In the genomic region with DNA sequence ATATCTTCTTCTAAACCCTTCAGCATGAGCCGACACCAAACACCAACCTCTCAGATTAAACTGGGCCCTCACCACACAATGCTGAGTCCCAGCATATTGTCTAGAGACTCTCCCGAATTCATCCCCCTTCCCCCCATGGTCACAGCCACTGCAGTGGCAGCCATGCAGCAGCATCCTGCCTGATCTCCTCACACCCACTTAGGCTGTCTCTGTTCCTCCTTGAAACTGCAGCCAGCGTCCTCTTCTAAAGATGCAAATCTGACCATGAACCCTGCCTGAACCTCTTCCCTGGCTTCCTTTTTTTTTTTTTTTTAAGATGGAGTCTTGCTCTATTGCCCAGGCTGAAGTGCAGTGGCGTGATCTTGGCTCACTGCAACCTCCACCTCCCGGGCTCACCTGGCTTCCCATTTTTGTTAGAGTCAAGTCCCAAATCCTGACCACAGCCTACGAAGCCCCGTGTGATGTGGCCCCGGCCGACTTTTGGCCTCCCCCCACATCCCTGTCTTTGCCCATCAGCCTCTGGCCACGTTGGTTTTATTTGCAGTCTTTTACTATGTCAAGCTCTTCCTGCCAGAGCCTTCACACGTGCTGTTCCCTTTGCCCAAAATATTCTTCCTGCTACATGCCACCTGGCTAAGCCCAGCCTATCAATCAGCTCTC, we compare ENCODE assay signal across 14 cellular contexts. TPM values are rescaled to one million over a fixed set of nuclear protein-coding genes. Genes with fewer than 3 reads are reported as not detected.
DNase-seq lines count a peak whose midpoint lies in the region; ATAC-seq and TF ChIP-seq lines count a peak whose summit lies in the region.
"Had no signal": no experiment of that assay in that cellular context is flagged by ENCODE, and none has a peak within 500 bp of the region (broad histone marks: within the 10 kb centered on the region; RNA-seq: fewer than 3 reads in every experiment).

No MANE protein-coding gene starts in this region.

- no peak for DNase-seq in T-helper 2 cell treated with Interferon-gamma antibody and Interleukin-4, amounts not matched to agents 5 μg/mL and 100 μg/mL, for 36 hours (ENCODE audit: low spot score)
- no peak for DNase-seq in T-helper 2 cell
- DNase-seq in type B pancreatic cell (ENCODE audit: extremely low spot score, unreplicated experiment): no peak
- DNase-seq in NCI-H345 treated with DMSO at 0.1 percent for 48 hours (lab: John Stamatoyannopoulos, UW; ENCODE audit: unreplicated experiment): no peak
- no peak for DNase-seq in activated CD4-positive, CD25-positive, alpha-beta regulatory T cell (lab: John Stamatoyannopoulos, UW)
- DNase-seq: 8988T; activated CD8-positive, alpha-beta T cell treated with anti-CD3 and anti-CD28 coated beads for 36 hours; amniotic stem cell; NCI-H1930; stimulated activated CD4-positive, alpha-beta T cell treated with anti-CD3 and anti-CD28 coated beads, Interleukin-2, amount 100 ng/mL, for 48 hours had no signal

- peaks cover 9% of the 10 kb centered on the region for H3K4me1 Mint-ChIP-seq in T-helper 2 cell treated with Interferon-gamma antibody and Interleukin-4, amounts not matched to agents 5 μg/mL and 100 μg/mL, for 36 hours (ENCODE audit: low read depth)
- peaks cover 10% of the 10 kb centered on the region for H3K4me1 Mint-ChIP-seq in type B pancreatic cell (ENCODE audit: unreplicated experiment)

- H3K27ac Mint-ChIP-seq in T-helper 2 cell treated with Interferon-gamma antibody and Interleukin-4, amounts not matched to agents 5 μg/mL and 100 μg/mL, for 36 hours: peak overlapping the region; percentile 57
- peak overlapping the region; percentile 14 for H3K27ac Mint-ChIP-seq in type B pancreatic cell
- H3K27ac Mint-ChIP-seq: activated CD8-positive, alpha-beta T cell treated with anti-CD3 and anti-CD28 coated beads for 36 hours had no signal

- H3K36me3 Mint-ChIP-seq in T-helper 2 cell treated with Interferon-gamma antibody and Interleukin-4, amounts not matched to agents 5 μg/mL and 100 μg/mL, for 36 hours (ENCODE audit: low read depth): no peaks in the 10 kb centered on the region
- no peaks in the 10 kb centered on the region for H3K36me3 Mint-ChIP-seq in type B pancreatic cell

- ATAC-seq in GM21825 (IDR thresholded peaks at IDR 0.05; ENCODE audit: unreplicated experiment) (peak; percentile 78), HG03432 (IDR thresholded peaks at IDR 0.05; ENCODE audit: unreplicated experiment) (peak; percentile 73), SK-N-SH treated with all-trans-retinoic acid at 6 μM for 48 hours (no peak)
- ATAC-seq: activated CD8-positive, alpha-beta T cell treated with anti-CD3 and anti-CD28 coated beads for 36 hours; Right ventricle myocardium inferior had no signal

- no peaks in the 10 kb centered on the region for H3K9me3 Mint-ChIP-seq in T-helper 2 cell treated with Interferon-gamma antibody and Interleukin-4, amounts not matched to agents 5 μg/mL and 100 μg/mL, for 36 hours
- H3K9me3 Mint-ChIP-seq in type B pancreatic cell: no peaks in the 10 kb centered on the region
- H3K9me3 Mint-ChIP-seq: activated CD8-positive, alpha-beta T cell treated with anti-CD3 and anti-CD28 coated beads for 36 hours had no signal

- no peak overlapping the region for H3K4me3 Mint-ChIP-seq in T-helper 2 cell treated with Interferon-gamma antibody and Interleukin-4, amounts not matched to agents 5 μg/mL and 100 μg/mL, for 36 hours
- H3K4me3 Mint-ChIP-seq in type B pancreatic cell: no peak overlapping the region
- H3K4me3 Mint-ChIP-seq: activated CD8-positive, alpha-beta T cell treated with anti-CD3 and anti-CD28 coated beads for 36 hours had no signal

- H3K27me3 Mint-ChIP-seq in T-helper 2 cell treated with Interferon-gamma antibody and Interleukin-4, amounts not matched to agents 5 μg/mL and 100 μg/mL, for 36 hours (ENCODE audit: low read depth): peaks cover 37% of the 10 kb centered on the region
- peaks cover 60% of the 10 kb centered on the region for H3K27me3 Mint-ChIP-seq in type B pancreatic cell

- no peak for TF ChIP-seq CTCF in type B pancreatic cell (conservative IDR thresholded peaks at IDR 0.05)

TF ChIP-seq in SK-N-SH treated with all-trans-retinoic acid at 6 μM for 48 hours, 23 proteins besides CTCF, POLR2A, EP300 and RAD21:
- no peak for TF ChIP-seq ZFP30 (CRISPR knock-in tag; IDR thresholded peaks at IDR 0.05)
- TF ChIP-seq ZC3H10 (CRISPR knock-in tag; IDR thresholded peaks at IDR 0.05): no peak
- TF ChIP-seq, protein P1, sequence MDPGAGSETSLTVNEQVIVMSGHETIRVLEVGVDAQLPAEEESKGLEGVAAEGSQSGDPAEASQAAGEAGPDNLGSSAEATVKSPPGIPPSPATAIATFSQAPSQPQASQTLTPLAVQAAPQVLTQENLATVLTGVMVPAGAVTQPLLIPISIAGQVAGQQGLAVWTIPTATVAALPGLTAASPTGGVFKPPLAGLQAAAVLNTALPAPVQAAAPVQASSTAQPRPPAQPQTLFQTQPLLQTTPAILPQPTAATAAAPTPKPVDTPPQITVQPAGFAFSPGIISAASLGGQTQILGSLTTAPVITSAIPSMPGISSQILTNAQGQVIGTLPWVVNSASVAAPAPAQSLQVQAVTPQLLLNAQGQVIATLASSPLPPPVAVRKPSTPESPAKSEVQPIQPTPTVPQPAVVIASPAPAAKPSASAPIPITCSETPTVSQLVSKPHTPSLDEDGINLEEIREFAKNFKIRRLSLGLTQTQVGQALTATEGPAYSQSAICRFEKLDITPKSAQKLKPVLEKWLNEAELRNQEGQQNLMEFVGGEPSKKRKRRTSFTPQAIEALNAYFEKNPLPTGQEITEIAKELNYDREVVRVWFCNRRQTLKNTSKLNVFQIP (CRISPR knock-in tag; IDR thresholded peaks at IDR 0.05; ENCODE audit: borderline replicate concordance, low read depth): no peak
- no peak for TF ChIP-seq ZFP3 (CRISPR knock-in tag; IDR thresholded peaks at IDR 0.05)
- TF ChIP-seq ISL1 (CRISPR knock-in tag; IDR thresholded peaks at IDR 0.05): no peak
- TF ChIP-seq ZNF8 (CRISPR knock-in tag; IDR thresholded peaks at IDR 0.05): no peak
- no peak for TF ChIP-seq TOX (CRISPR knock-in tag; IDR thresholded peaks at IDR 0.05; ENCODE audit: borderline replicate concordance)
- no peak for TF ChIP-seq ESRRG (CRISPR knock-in tag; IDR thresholded peaks at IDR 0.05)
- TF ChIP-seq TCF4 (CRISPR knock-in tag; IDR thresholded peaks at IDR 0.05; ENCODE audit: borderline replicate concordance): no peak
- no peak for TF ChIP-seq GLIS3 (CRISPR knock-in tag; IDR thresholded peaks at IDR 0.05)
- no peak for TF ChIP-seq ARNTL (CRISPR knock-in tag; IDR thresholded peaks at IDR 0.05; ENCODE audit: borderline replicate concordance, low read depth)
TF ChIP-seq in SK-N-SH treated with all-trans-retinoic acid at 6 μM for 48 hours: peak in this region for 0.

RNA-seq across cellular contexts. Expression of a gene that starts 2.8 kb away (rescaled TPM):
- 5.0 and 7.0 TPM in 2 replicates for total RNA-seq in type B pancreatic cell (ENCODE audit: low replicate concordance)
- total RNA-seq: activated CD8-positive, alpha-beta T cell treated with anti-CD3 and anti-CD28 coated beads for 36 hours had no signal
